ENCODE assay signal across 2 cellular contexts in the genomic region with DNA sequence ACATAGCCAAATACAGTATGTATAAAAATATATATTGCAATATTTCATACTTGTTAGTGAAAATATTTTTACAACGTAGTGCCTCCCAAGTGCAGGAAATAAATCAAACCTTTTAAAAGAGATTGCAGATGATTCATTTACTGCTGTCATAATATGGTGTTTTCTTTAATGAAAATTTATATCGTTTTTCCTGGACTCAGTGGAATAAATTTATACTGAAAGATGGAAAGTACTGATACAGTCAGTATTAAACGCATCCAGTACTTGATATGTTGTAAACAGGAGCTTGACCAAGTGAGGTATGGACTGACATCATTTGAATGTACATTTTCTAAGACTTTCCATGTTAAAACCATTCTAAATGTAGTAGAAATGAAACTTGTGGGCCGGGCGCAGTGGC.
TF ChIP-seq lines count a peak whose summit lies in the region.

No MANE protein-coding gene starts in this region.

TF ChIP-seq in HEK293, 187 proteins besides CTCF, POLR2A, EP300 and RAD21 (continued from another document):
- TF ChIP-seq, protein P1, sequence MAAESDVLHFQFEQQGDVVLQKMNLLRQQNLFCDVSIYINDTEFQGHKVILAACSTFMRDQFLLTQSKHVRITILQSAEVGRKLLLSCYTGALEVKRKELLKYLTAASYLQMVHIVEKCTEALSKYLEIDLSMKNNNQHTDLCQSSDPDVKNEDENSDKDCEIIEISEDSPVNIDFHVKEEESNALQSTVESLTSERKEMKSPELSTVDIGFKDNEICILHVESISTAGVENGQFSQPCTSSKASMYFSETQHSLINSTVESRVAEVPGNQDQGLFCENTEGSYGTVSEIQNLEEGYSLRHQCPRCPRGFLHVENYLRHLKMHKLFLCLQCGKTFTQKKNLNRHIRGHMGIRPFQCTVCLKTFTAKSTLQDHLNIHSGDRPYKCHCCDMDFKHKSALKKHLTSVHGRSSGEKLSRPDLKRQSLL (tag by site-specific recombination; IDR thresholded peaks at IDR 0.05), result no peak
- no peak for TF ChIP-seq ZNF184 (tag by site-specific recombination; IDR thresholded peaks at IDR 0.05)
- TF ChIP-seq ZXDB (tag by site-specific recombination; IDR thresholded peaks at IDR 0.05), result no peak
- peak; percentile 45 for TF ChIP-seq PRDM6 (tag by site-specific recombination; IDR thresholded peaks at IDR 0.05)
- TF ChIP-seq ZNF670 (tag by site-specific recombination; IDR thresholded peaks at IDR 0.05; ENCODE audit: low read depth), result no peak
- TF ChIP-seq MEIS1 (CRISPR knock-in tag; IDR thresholded peaks at IDR 0.05; ENCODE audit: borderline replicate concordance), result no peak

TF ChIP-seq in SK-N-SH, 30 proteins besides CTCF, POLR2A, EP300 and RAD21 (continued from another document):
- TF ChIP-seq, protein P2, sequence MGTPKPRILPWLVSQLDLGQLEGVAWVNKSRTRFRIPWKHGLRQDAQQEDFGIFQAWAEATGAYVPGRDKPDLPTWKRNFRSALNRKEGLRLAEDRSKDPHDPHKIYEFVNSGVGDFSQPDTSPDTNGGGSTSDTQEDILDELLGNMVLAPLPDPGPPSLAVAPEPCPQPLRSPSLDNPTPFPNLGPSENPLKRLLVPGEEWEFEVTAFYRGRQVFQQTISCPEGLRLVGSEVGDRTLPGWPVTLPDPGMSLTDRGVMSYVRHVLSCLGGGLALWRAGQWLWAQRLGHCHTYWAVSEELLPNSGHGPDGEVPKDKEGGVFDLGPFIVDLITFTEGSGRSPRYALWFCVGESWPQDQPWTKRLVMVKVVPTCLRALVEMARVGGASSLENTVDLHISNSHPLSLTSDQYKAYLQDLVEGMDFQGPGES (IDR thresholded peaks at IDR 0.05; ENCODE audit: low read depth, low read length), result no peak
- TF ChIP-seq TAF1 (IDR thresholded peaks at IDR 0.05; ENCODE audit: borderline replicate concordance, low read depth, low read length), result no peak
- TF ChIP-seq SMC3 (IDR thresholded peaks at IDR 0.05; ENCODE audit: low read depth, low read length), result no peak
- TF ChIP-seq RXRA (IDR thresholded peaks at IDR 0.05; ENCODE audit: borderline replicate concordance, low read depth), result 0 out of 2 replicates have a peak, but pooled peaks have one; percentile 48
- TF ChIP-seq PBX3 (IDR thresholded peaks at IDR 0.05), result peak; percentile 93
- TF ChIP-seq, protein P3, sequence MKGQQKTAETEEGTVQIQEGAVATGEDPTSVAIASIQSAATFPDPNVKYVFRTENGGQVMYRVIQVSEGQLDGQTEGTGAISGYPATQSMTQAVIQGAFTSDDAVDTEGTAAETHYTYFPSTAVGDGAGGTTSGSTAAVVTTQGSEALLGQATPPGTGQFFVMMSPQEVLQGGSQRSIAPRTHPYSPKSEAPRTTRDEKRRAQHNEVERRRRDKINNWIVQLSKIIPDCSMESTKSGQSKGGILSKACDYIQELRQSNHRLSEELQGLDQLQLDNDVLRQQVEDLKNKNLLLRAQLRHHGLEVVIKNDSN (IDR thresholded peaks at IDR 0.05; ENCODE audit: borderline replicate concordance, low read depth), result no peak
- TF ChIP-seq GATA2 (CRISPR knock-in tag; IDR thresholded peaks at IDR 0.05), result no peak
- peak; percentile 48; the same call in 1 of the 2 replicates for TF ChIP-seq FOSL2 (IDR thresholded peaks at IDR 0.05; ENCODE audit: borderline replicate concordance, low read depth)
- TF ChIP-seq, protein P4, sequence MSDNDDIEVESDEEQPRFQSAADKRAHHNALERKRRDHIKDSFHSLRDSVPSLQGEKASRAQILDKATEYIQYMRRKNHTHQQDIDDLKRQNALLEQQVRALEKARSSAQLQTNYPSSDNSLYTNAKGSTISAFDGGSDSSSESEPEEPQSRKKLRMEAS (IDR thresholded peaks at IDR 0.05; ENCODE audit: low read depth), result no peak
- TF ChIP-seq ELF1 (IDR thresholded peaks at IDR 0.05), result no peak
- TF ChIP-seq JUND (IDR thresholded peaks at IDR 0.05), result peak; percentile 82
- 0 out of 2 replicates have a peak, but pooled peaks have one; percentile 62 for TF ChIP-seq MEF2A (IDR thresholded peaks at IDR 0.05; ENCODE audit: borderline replicate concordance, low read depth)
- peak; percentile 89 for TF ChIP-seq TCF12 (IDR thresholded peaks at IDR 0.05)
- no peak for TF ChIP-seq SIN3A (IDR thresholded peaks at IDR 0.05; ENCODE audit: borderline replicate concordance, low read depth, low read length)
- no peak for TF ChIP-seq EZH2phosphoT487 (IDR thresholded peaks at IDR 0.05; ENCODE audit: borderline replicate concordance, low read depth)
- TF ChIP-seq, protein P5, sequence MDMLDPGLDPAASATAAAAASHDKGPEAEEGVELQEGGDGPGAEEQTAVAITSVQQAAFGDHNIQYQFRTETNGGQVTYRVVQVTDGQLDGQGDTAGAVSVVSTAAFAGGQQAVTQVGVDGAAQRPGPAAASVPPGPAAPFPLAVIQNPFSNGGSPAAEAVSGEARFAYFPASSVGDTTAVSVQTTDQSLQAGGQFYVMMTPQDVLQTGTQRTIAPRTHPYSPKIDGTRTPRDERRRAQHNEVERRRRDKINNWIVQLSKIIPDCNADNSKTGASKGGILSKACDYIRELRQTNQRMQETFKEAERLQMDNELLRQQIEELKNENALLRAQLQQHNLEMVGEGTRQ (IDR thresholded peaks at IDR 0.05; ENCODE audit: borderline replicate concordance, low read depth, low read length), result no peak
- no peak for TF ChIP-seq YY1 (IDR thresholded peaks at IDR 0.05; ENCODE audit: low read depth)
- TF ChIP-seq, protein P6, sequence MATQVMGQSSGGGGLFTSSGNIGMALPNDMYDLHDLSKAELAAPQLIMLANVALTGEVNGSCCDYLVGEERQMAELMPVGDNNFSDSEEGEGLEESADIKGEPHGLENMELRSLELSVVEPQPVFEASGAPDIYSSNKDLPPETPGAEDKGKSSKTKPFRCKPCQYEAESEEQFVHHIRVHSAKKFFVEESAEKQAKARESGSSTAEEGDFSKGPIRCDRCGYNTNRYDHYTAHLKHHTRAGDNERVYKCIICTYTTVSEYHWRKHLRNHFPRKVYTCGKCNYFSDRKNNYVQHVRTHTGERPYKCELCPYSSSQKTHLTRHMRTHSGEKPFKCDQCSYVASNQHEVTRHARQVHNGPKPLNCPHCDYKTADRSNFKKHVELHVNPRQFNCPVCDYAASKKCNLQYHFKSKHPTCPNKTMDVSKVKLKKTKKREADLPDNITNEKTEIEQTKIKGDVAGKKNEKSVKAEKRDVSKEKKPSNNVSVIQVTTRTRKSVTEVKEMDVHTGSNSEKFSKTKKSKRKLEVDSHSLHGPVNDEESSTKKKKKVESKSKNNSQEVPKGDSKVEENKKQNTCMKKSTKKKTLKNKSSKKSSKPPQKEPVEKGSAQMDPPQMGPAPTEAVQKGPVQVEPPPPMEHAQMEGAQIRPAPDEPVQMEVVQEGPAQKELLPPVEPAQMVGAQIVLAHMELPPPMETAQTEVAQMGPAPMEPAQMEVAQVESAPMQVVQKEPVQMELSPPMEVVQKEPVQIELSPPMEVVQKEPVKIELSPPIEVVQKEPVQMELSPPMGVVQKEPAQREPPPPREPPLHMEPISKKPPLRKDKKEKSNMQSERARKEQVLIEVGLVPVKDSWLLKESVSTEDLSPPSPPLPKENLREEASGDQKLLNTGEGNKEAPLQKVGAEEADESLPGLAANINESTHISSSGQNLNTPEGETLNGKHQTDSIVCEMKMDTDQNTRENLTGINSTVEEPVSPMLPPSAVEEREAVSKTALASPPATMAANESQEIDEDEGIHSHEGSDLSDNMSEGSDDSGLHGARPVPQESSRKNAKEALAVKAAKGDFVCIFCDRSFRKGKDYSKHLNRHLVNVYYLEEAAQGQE (IDR thresholded peaks at IDR 0.05; ENCODE audit: low read depth, low read length), result no peak
- TF ChIP-seq NRF1 (IDR thresholded peaks at IDR 0.05; ENCODE audit: low read depth, low read length), result no peak
- TF ChIP-seq RCOR1 (IDR thresholded peaks at IDR 0.05; ENCODE audit: low read length), result no peak
- peak; percentile 67; the same call in 1 of the 2 replicates for TF ChIP-seq ZBTB33 (IDR thresholded peaks at IDR 0.05; ENCODE audit: borderline replicate concordance, low read depth)
- no peak for TF ChIP-seq FOXJ3 (CRISPR knock-in tag; IDR thresholded peaks at IDR 0.05)
- 0 out of 2 replicates have a peak, but pooled peaks have one; percentile 36 for TF ChIP-seq FOXM1 (IDR thresholded peaks at IDR 0.05; ENCODE audit: low read depth)
- peak; percentile 76 for TF ChIP-seq NFIC (IDR thresholded peaks at IDR 0.05; ENCODE audit: borderline replicate concordance)
